ENCODE assay signal across 12 cellular contexts in genomic region chr1:148352470-148353118, GRCh38.
"Had no signal": no experiment of that assay in that cellular context is flagged by ENCODE, and none has a peak within 500 bp of the region (broad histone marks: within the 10 kb centered on the region; RNA-seq: fewer than 3 reads in every experiment).

No MANE protein-coding gene starts in this region.

- H3K9me3 ChIP-seq: body of pancreas, colonic mucosa, thyroid gland, uterus had no signal

- H3K9ac ChIP-seq: parathyroid adenoma had no signal

- H3K36me3 ChIP-seq: colonic mucosa, thyroid gland, uterus had no signal

- H3K4me1 ChIP-seq: body of pancreas, colonic mucosa, parathyroid adenoma, thyroid gland, uterus had no signal

- H3K27ac ChIP-seq: body of pancreas, colonic mucosa, parathyroid adenoma, thyroid gland, uterus had no signal

- H3K27me3 ChIP-seq: colonic mucosa had no signal

- H2AFZ ChIP-seq: parathyroid adenoma had no signal

- ATAC-seq: body of pancreas, left lobe of liver had no signal

- DNase-seq: activated effector memory CD4-positive, alpha-beta T cell treated with Interleukin-2 at 50 U/mL for 16 hours; activated naive CD4-positive, alpha-beta T cell treated with anti-CD3 and anti-CD28 coated beads, Interleukin-2, amount 50 U/mL, for 16 hours; activated T-cell treated with anti-CD3 and anti-CD28 coated beads, Interleukin-2, amount 50 U/mL, for 4 hours; body of pancreas; colonic mucosa; effector CD4-positive, alpha-beta T cell; hippocampal formation; T1000; thyroid gland; uterus had no signal

- H3K4me3 ChIP-seq: body of pancreas, colonic mucosa, thyroid gland, uterus had no signal
